In the genomic region with DNA sequence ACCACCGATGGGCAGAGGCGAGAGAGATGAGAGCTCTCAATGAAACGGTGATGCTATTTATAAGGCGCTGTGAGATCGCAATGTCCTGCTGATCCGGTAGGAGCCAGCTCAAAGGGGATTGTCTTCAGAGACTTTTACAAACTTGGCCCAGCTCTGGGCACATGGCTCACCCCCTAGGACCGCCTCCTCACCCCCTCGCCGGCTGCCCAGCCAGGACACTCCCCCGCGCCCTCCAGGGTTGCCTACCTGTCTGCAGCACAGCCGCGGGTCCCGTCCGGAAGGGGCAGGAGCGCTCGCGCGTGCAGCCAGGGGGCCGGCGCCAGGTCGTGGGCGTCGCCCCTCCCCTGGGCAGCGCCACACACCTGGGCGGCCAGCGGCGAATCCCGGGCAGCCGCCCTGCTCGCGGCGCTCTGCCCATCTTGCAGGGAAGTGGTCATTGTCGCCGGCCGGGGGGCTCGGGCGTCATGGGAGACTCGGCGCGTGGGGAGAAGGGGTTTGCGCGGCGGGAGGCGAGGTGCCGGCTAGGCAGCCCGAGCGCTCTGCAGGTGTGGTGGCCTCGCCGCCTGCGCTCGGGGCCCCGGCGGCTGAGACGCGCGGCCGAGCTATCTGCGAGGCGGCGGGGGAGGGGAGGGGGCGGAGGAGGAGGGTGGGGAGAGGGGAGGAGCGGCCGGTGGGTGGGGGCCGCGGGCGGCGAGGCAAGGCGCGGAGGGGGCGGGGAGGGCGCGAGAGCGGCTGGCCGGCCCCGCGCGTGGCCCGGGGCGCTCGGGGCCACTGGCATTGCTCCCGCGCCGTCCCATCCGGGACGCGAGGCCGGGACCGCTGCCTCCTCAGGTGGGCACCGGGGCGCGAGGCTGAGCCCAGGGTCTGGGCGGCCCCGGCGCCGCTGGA, we compare ENCODE assay signal across 8 cellular contexts. TPM values are rescaled to one million over a fixed set of nuclear protein-coding genes. Genes with fewer than 3 reads are reported as not detected.
DNase-seq lines count a peak whose midpoint lies in the region; ATAC-seq and TF ChIP-seq lines count a peak whose summit lies in the region.

TSS of gene GRB14 (minus strand) at position 610 of the 888 bp plus-strand sequence. CDS start at position 437, 173 bp downstream.

- H2BK5ac ChIP-seq in H9 (ENCODE audit: insufficient read length, low read length) (no peak within 1 kb of the TSS), neuronal stem cell (ENCODE audit: low read length) (peak within 1 kb of the TSS; percentile 11)

- ATAC-seq in gastroesophageal sphincter (peak; percentile 56), GM18505 (IDR thresholded peaks at IDR 0.05; ENCODE audit: unreplicated experiment) (no peak)

- no peak within 1 kb of the TSS for H2BK20ac ChIP-seq in H9 (ENCODE audit: low read depth, low read length, poor library complexity, severe bottlenecking)

- peak within 1 kb of the TSS; percentile 44 to 76 for H3K4me3 ChIP-seq in gastroesophageal sphincter
- H3K4me3 ChIP-seq in neuronal stem cell (ENCODE audit: low read length in 2 of 2) = peak within 1 kb of the TSS; percentile 66 to 92

- H4K8ac ChIP-seq in H9 (replicated peaks; ENCODE audit: insufficient read length, low read depth, low read length) = no peak within 1 kb of the TSS
- H4K8ac ChIP-seq in neuronal stem cell (ENCODE audit: low read depth, low read length) = no peak within 1 kb of the TSS

- no peak for TF ChIP-seq POLR2A in gastroesophageal sphincter (IDR thresholded peaks at IDR 0.05)
- no peak for TF ChIP-seq POLR2A in GM18505 (IDR thresholded peaks at IDR 0.05; ENCODE audit: borderline replicate concordance, extremely low read depth, insufficient read depth, insufficient read length)

- no peaks in the 10 kb centered on the region for H3K9me3 Mint-ChIP-seq in H9

- no peaks in the 10 kb centered on the region for H3K79me1 ChIP-seq in H9 (ENCODE audit: insufficient read depth, low read depth, low read length, poor library complexity, severe bottlenecking)
- H3K79me1 ChIP-seq in neuronal stem cell (ENCODE audit: low read depth, low read length) = no peaks in the 10 kb centered on the region

- H3T11ph ChIP-seq in H9 (ENCODE audit: low read length) = no peak within 1 kb of the TSS

- TF ChIP-seq EP300 in gastroesophageal sphincter (IDR thresholded peaks at IDR 0.05) = no peak

- peak within 1 kb of the TSS; percentile 82 to 93 for H3K4me3 Mint-ChIP-seq in H9

- no peak within 1 kb of the TSS for H3K27ac ChIP-seq in H9 (ENCODE audit: insufficient read length, low read depth, low read length)
- H3K27ac ChIP-seq in gastroesophageal sphincter = peak within 1 kb of the TSS in 1 of 4 donors; percentile 59
- no peak within 1 kb of the TSS for H3K27ac ChIP-seq in neuronal stem cell (replicated peaks; ENCODE audit: low read length)

- H2BK15ac ChIP-seq in H9 (ENCODE audit: low read depth, low read length) = no peak within 1 kb of the TSS
- peak within 1 kb of the TSS; percentile 97 for H2BK15ac ChIP-seq in neuronal stem cell (ENCODE audit: low read length)

- H2BK12ac ChIP-seq in H9 (ENCODE audit: insufficient read length, low read depth, low read length) (no peak within 1 kb of the TSS), neuronal stem cell (ENCODE audit: low read length) (peak within 1 kb of the TSS; percentile 88)

- no peaks in the 10 kb centered on the region for H4K20me1 ChIP-seq in H9 (ENCODE audit: control insufficient read depth, insufficient read depth, insufficient read length)

- no peak within 1 kb of the TSS for H2AFZ ChIP-seq in H9 (ENCODE audit: low read length)
- peak within 1 kb of the TSS; percentile 98 for H2AFZ ChIP-seq in neuronal stem cell (ENCODE audit: low read length)

- no peak within 1 kb of the TSS; the same call in 1 of the 2 replicates for H3K4ac ChIP-seq in H9 (ENCODE audit: low read depth, low read length)
- H3K4ac ChIP-seq in neuronal stem cell (ENCODE audit: low read length) = peak within 1 kb of the TSS; percentile 47

- peak within 1 kb of the TSS; percentile 81 for H3K18ac ChIP-seq in H9 (ENCODE audit: insufficient read length, low read depth, low read length)
- H3K18ac ChIP-seq in neuronal stem cell (ENCODE audit: low read length) = peak within 1 kb of the TSS; percentile 97

- H3K23ac ChIP-seq in H9 (ENCODE audit: insufficient read length, low read depth, low read length) (no peak within 1 kb of the TSS), neuronal stem cell (ENCODE audit: low read depth, low read length, poor library complexity) (peak within 1 kb of the TSS; percentile 71)

- in situ Hi-C loops in SK-MEL-5 (cut with HindIII; ENCODE audit: low pct_unique_long_range_greater_than_20kb, low sequenced_read_pairs) = no loop called here

- no peaks in the 10 kb centered on the region for H3K79me2 ChIP-seq in H9 (ENCODE audit: insufficient read depth, low read length)

- peaks cover 0 to 9% (median 3%) of the 10 kb centered on the region in 3 experiments; a peak in 4 of 7 replicates for H3K36me3 Mint-ChIP-seq in H9 (ENCODE audit: insufficient read depth in 1 of 3, low read depth in 3 of 3)

- H2AK5ac ChIP-seq in H9 (ENCODE audit: insufficient read length, low read length) = no peak within 1 kb of the TSS
- no peak within 1 kb of the TSS for H2AK5ac ChIP-seq in neuronal stem cell (ENCODE audit: low read depth, low read length)

- H3K4me2 ChIP-seq in H9 (ENCODE audit: insufficient read depth, insufficient read length, low read length) = peak within 1 kb of the TSS; percentile 87
- peak within 1 kb of the TSS; percentile 92 for H3K4me2 ChIP-seq in neuronal stem cell (ENCODE audit: insufficient read depth, low read length, poor library complexity, severe bottlenecking)

- peaks cover 3% of the 10 kb centered on the region for H3K27me3 Mint-ChIP-seq in H9 (ENCODE audit: low read depth)

- H3K36me3 ChIP-seq in gastroesophageal sphincter = no peaks in the 10 kb centered on the region
- no peaks in the 10 kb centered on the region for H3K36me3 ChIP-seq in neuronal stem cell (replicated peaks in 1 of 2; ENCODE audit: control insufficient read depth in 2 of 2, insufficient read depth in 2 of 2, low read length in 2 of 2)

- no peak within 1 kb of the TSS for H4K5ac ChIP-seq in H9 (ENCODE audit: insufficient read length, low read depth, low read length)

- H3K9ac ChIP-seq in H9 (ENCODE audit: extremely low read depth, insufficient read length, low read length) = peak within 1 kb of the TSS; percentile 77
- peak within 1 kb of the TSS; percentile 91 for H3K9ac ChIP-seq in neuronal stem cell (ENCODE audit: low read depth, low read length, poor library complexity)

- H3K23me2 ChIP-seq in H9 (ENCODE audit: insufficient read length, low read depth, low read length, poor library complexity, severe bottlenecking) = no peaks in the 10 kb centered on the region

- H3K27me3 ChIP-seq in H9 (ENCODE audit: insufficient read depth, low read length) = no peaks in the 10 kb centered on the region
- peaks cover 7% of the 10 kb centered on the region for H3K27me3 ChIP-seq in gastroesophageal sphincter
- no peaks in the 10 kb centered on the region for H3K27me3 ChIP-seq in neuronal stem cell (ENCODE audit: control insufficient read depth in 3 of 3, insufficient read depth in 3 of 3, low read depth in 1 of 3, low read length in 3 of 3)

- H2BK120ac ChIP-seq in H9 (ENCODE audit: low read depth, low read length, poor library complexity, severe bottlenecking) (no peak within 1 kb of the TSS), neuronal stem cell (ENCODE audit: low read depth, low read length) (peak within 1 kb of the TSS; percentile 100)

- peaks cover 3% of the 10 kb centered on the region; the same call in 1 of the 2 replicates for H3K4me1 ChIP-seq in H9 (ENCODE audit: insufficient read depth, low read length)
- H3K4me1 ChIP-seq in gastroesophageal sphincter = peaks cover 0 to 16% (median 0%) of the 10 kb centered on the region in 3 donors
- H3K4me1 ChIP-seq in neuronal stem cell (ENCODE audit: control insufficient read depth in 2 of 2, insufficient read depth in 1 of 2, low read depth in 1 of 2, low read length in 2 of 2) = peaks cover 6 to 8% of the 10 kb centered on the region in 2 donors

- TF ChIP-seq CTCF in H9 (conservative IDR thresholded peaks at IDR 0.05) = no peak; the same call in 2 of the 3 replicates
- peak in 2 of 4 experiments; percentile 24 to 39 for TF ChIP-seq CTCF in gastroesophageal sphincter (IDR thresholded peaks at IDR 0.05)

- no peak within 1 kb of the TSS for H4K91ac ChIP-seq in H9 (ENCODE audit: insufficient read length, low read depth, low read length)
- no peak within 1 kb of the TSS for H4K91ac ChIP-seq in neuronal stem cell (ENCODE audit: low read depth, low read length, poor library complexity)

- peak; percentile 31 for DNase-seq in AG08396 (ENCODE audit: low spot score)
- peak; percentile 92 for DNase-seq in H9
- peak; percentile 62 for DNase-seq in SK-MEL-5 (ENCODE audit: low read depth, low spot score)
- DNase-seq in neuronal stem cell (ENCODE audit: low spot score) = no peak
- DNase-seq in SIG-M5 treated with dmso at 0.1 percent for 504 hours (lab: John Stamatoyannopoulos, UW; ENCODE audit: unreplicated experiment) = no peak
- no peak for DNase-seq in NCI-H128 (lab: John Stamatoyannopoulos, UW; ENCODE audit: unreplicated experiment)

- H3K9me3 ChIP-seq in H9 (ENCODE audit: control insufficient read depth, low read depth, low read length) (no peaks in the 10 kb centered on the region), gastroesophageal sphincter (no peaks in the 10 kb centered on the region), neuronal stem cell (replicated peaks in 1 of 2; ENCODE audit: control insufficient read depth in 2 of 2, insufficient read depth in 1 of 2, low read depth in 1 of 2, low read length in 2 of 2) (no peaks in the 10 kb centered on the region)

- no CpG with 5 or more reads among the region's 96 CpGs for WGBS in H9 (ENCODE audit: extremely low coverage, insufficient read length, low lambda C conversion rate)
- WGBS in gastroesophageal sphincter (ENCODE audit: low coverage in 1 of 2), 2 donors = 0 to 3% methylated on average over 6 of the region's 96 CpGs
- WGBS in neuronal stem cell (ENCODE audit: extremely low coverage in 2 of 2, insufficient read length in 2 of 2, insufficient replicate concordance in 1 of 2), 2 donors = no CpG with 5 or more reads among the region's 96 CpGs

- H3K14ac ChIP-seq in H9 (ENCODE audit: insufficient read depth, low read length) (peak within 1 kb of the TSS; percentile 93), neuronal stem cell (ENCODE audit: low read length) (peak within 1 kb of the TSS; percentile 95)

- H3K4me1 Mint-ChIP-seq in H9 = peaks cover 38 to 40% of the 10 kb centered on the region in 2 experiments

- H3K27ac Mint-ChIP-seq in H9 = peak within 1 kb of the TSS in 2 of 3 experiments; percentile 85 to 87; a peak in 3 of 7 replicates

- H3K56ac ChIP-seq in H9 (ENCODE audit: insufficient read length, low read depth, low read length) = no peak within 1 kb of the TSS

RNA-seq across cellular contexts. Expression of gene GRB14, which starts in this region (rescaled TPM):
- total RNA-seq in H9 (2021) (7.6 and 9.6 TPM in 2 replicates), gastroesophageal sphincter (1 to 10 TPM in 3 of 4 donors, under 1 TPM in 1; 0.94 to 5.3 (median 2.4) TPM)
- 4.1 and 4.5 TPM in 2 replicates for total RNA-seq in SK-MEL-5 (2014; rRNA removed; shearing (Covaris generic))
- polyA plus RNA-seq in SK-MEL-5 (2015; cell fraction: cytosol; rRNA removed) = 3.8 and 8.3 TPM in 2 replicates
- polyA plus RNA-seq in SK-MEL-5 (2015; cell fraction: nucleus; rRNA removed) = 30.5 and 36.3 TPM in 2 replicates
- 11.8 TPM for polyA plus RNA-seq in neuronal stem cell (2013, experiment 1 of 2)
- polyA plus RNA-seq in neuronal stem cell (2013, experiment 2 of 2) = 11.9 TPM

Comparison
In these comparisons a context has a peak if more than half of its experiments do, and no peak if none do; other contexts are left out.
1. DNase-seq: peak in AG08396 (single experiment), H9 (single experiment) and SK-MEL-5 (single experiment); none in neuronal stem cell (single experiment), SIG-M5 treated with dmso at 0.1 percent for 504 hours (single experiment) and NCI-H128 (single experiment).